Comparison of ENCODE assay signal across 15 cellular contexts in genomic region chr5:111775224-111775623, GRCh38. TPM values are rescaled to one million over a fixed set of nuclear protein-coding genes. Genes with fewer than 3 reads are reported as not detected.
DNase-seq lines count a peak whose midpoint lies in the region; TF ChIP-seq lines count a peak whose summit lies in the region.
"Had no signal": no experiment of that assay in that cellular context is flagged by ENCODE, and none has a peak within 500 bp of the region (broad histone marks: within the 10 kb centered on the region; RNA-seq: fewer than 3 reads in every experiment).

No MANE protein-coding gene starts in this region.

- no peaks in the 10 kb centered on the region for H4K20me1 ChIP-seq in KMS-11 (ENCODE audit: insufficient read depth)

- DNase-seq in RPMI8226 (peak; percentile 22), fibroblast of pulmonary artery (ENCODE audit: low read depth) (peak; percentile 54), type B pancreatic cell (ENCODE audit: extremely low spot score, unreplicated experiment) (no peak), GM10248 (ENCODE audit: extremely low spot score) (no peak), NCI-H345 treated with DMSO at 0.1 percent for 48 hours (lab: John Stamatoyannopoulos, UW; ENCODE audit: unreplicated experiment) (no peak)
- no peak for DNase-seq in stimulated activated CD4-positive, alpha-beta T cell treated with anti-CD3 and anti-CD28 coated beads, Interleukin-4, amount 100 ng/mL, for 4 hours
- DNase-seq: activated CD8-positive, alpha-beta memory T cell treated with anti-CD3 and anti-CD28 coated beads, Interleukin-2, amount 50 U/mL, for 4 hours; amniotic stem cell; effector CD8-positive, alpha-beta T cell; heart right ventricle; Karpas-422; NCI-H2171; sigmoid colon had no signal

- no peaks in the 10 kb centered on the region for H3K79me2 ChIP-seq in KMS-11 (ENCODE audit: insufficient read depth, low read depth)

- H3K4me1 ChIP-seq in KMS-11 (ENCODE audit: low read depth, poor library complexity, severe bottlenecking), result peaks cover 31% of the 10 kb centered on the region

- H3K4me3 ChIP-seq in KMS-11 (IDR thresholded peaks at IDR 0.05; ENCODE audit: insufficient read depth, low read depth, low read length) (no peak overlapping the region), fibroblast of pulmonary artery (replicated peaks; ENCODE audit: low read depth, low read length) (no peak overlapping the region)
- H3K4me3 ChIP-seq: heart right ventricle, sigmoid colon had no signal

- no peaks in the 10 kb centered on the region for H3K27me3 ChIP-seq in KMS-11 (ENCODE audit: insufficient read depth, low read depth)
- H3K27me3 ChIP-seq: heart right ventricle, sigmoid colon had no signal

- H3K27ac ChIP-seq in KMS-11, result peak overlapping the region; percentile 11; the same call in 1 of the 2 replicates
- H3K27ac ChIP-seq: heart right ventricle had no signal

- H3K27me3 Mint-ChIP-seq in type B pancreatic cell, result no peaks in the 10 kb centered on the region

- H3K4me1 Mint-ChIP-seq in type B pancreatic cell (ENCODE audit: unreplicated experiment), result peaks cover 47% of the 10 kb centered on the region

- H3K4me2 ChIP-seq in KMS-11, result peak overlapping the region; percentile 37; the same call in 1 of the 2 replicates

- H3K4me3 Mint-ChIP-seq in type B pancreatic cell, result no peak overlapping the region
- H3K4me3 Mint-ChIP-seq: natural killer cell treated with Interleukin-12 subunit alpha and Interleukin-12 subunit beta and Interleukin-15 and Interleukin-18, amount 100 ng/mL, for 72 hours had no signal

- peak overlapping the region; percentile 24 for H3K27ac Mint-ChIP-seq in type B pancreatic cell
- H3K27ac Mint-ChIP-seq: natural killer cell treated with Interleukin-12 subunit alpha and Interleukin-12 subunit beta and Interleukin-15 and Interleukin-18, amount 100 ng/mL, for 72 hours had no signal

- no peaks in the 10 kb centered on the region for H3K36me3 ChIP-seq in KMS-11 (ENCODE audit: insufficient read depth)
- H3K36me3 ChIP-seq: heart right ventricle, sigmoid colon had no signal

- POLR2A ChIA-PET in GM10248 (lab: Yijun Ruan, JAX), result no interaction called here

- no peak overlapping the region for H2AFZ ChIP-seq in KMS-11 (ENCODE audit: low read depth)

- H3K9ac ChIP-seq in KMS-11, result no peak overlapping the region

- no peak for TF ChIP-seq CTCF in KMS-11 (conservative IDR thresholded peaks at IDR 0.05; ENCODE audit: low read depth, low read length)
- no peak for TF ChIP-seq CTCF in fibroblast of pulmonary artery (IDR thresholded peaks at IDR 0.05; ENCODE audit: low read length, missing control alignments)
- TF ChIP-seq CTCF in type B pancreatic cell (conservative IDR thresholded peaks at IDR 0.05), result no peak
- TF ChIP-seq CTCF in GM10248 (IDR thresholded peaks at IDR 0.05; ENCODE audit: control extremely low read depth, extremely low read depth, low read depth, missing control alignments), result no peak

- CTCF ChIA-PET in GM10248 (lab: Yijun Ruan, JAX), result no interaction called here

- H3K36me3 Mint-ChIP-seq in type B pancreatic cell, result no peaks in the 10 kb centered on the region
- H3K36me3 Mint-ChIP-seq: natural killer cell treated with Interleukin-12 subunit alpha and Interleukin-12 subunit beta and Interleukin-15 and Interleukin-18, amount 100 ng/mL, for 72 hours had no signal

- no peaks in the 10 kb centered on the region for H3K9me3 Mint-ChIP-seq in type B pancreatic cell
- H3K9me3 Mint-ChIP-seq: natural killer cell treated with Interleukin-12 subunit alpha and Interleukin-12 subunit beta and Interleukin-15 and Interleukin-18, amount 100 ng/mL, for 72 hours had no signal

RNA-seq across cellular contexts. Expression of gene NREP, which starts 18.2 kb away (rescaled TPM):
- 139 and 462 TPM in 2 replicates for total RNA-seq in type B pancreatic cell (ENCODE audit: low replicate concordance)

Comparison
In these comparisons a context has a peak if more than half of its experiments do, and no peak if none do; other contexts are left out.
1. DNase-seq: peak in RPMI8226 (single experiment) and fibroblast of pulmonary artery (single experiment); none in type B pancreatic cell (single experiment), GM10248 (single experiment), NCI-H345 treated with DMSO at 0.1 percent for 48 hours (single experiment) and stimulated activated CD4-positive, alpha-beta T cell treated with anti-CD3 and anti-CD28 coated beads, Interleukin-4, amount 100 ng/mL, for 4 hours (0 of 2).